8 cellular contexts compared by ENCODE assay signal in genomic region chr10:114042895-114043531, GRCh38. TPM values are rescaled to one million over a fixed set of nuclear protein-coding genes. Genes with fewer than 3 reads are reported as not detected.
DNase-seq lines count a peak whose midpoint lies in the region; ATAC-seq and TF ChIP-seq lines count a peak whose summit lies in the region.

No MANE protein-coding gene starts in this region.

- no peak overlapping the region for H3K27ac ChIP-seq in SJSA1
- peak overlapping the region in 57 of 59 donors; percentile 18 to 94 (median 83) for H3K27ac ChIP-seq in dorsolateral prefrontal cortex
- no peak overlapping the region for H3K27ac ChIP-seq in thoracic aorta

- peaks cover 35% of the 10 kb centered on the region for H3K4me1 ChIP-seq in SJSA1 (replicated peaks)
- peaks cover 3 to 13% of the 10 kb centered on the region in 2 donors for H3K4me1 ChIP-seq in thoracic aorta (ENCODE audit: control insufficient read depth in 1 of 2, low read depth in 2 of 2)

- H3K4me3 ChIP-seq in SJSA1 (peak overlapping the region; percentile 57), dorsolateral prefrontal cortex (peak overlapping the region; percentile 37 to 75 (median 63)), thoracic aorta (peak overlapping the region; percentile 68)

- no peaks in the 10 kb centered on the region for H3K36me3 ChIP-seq in SJSA1
- no peaks in the 10 kb centered on the region for H3K36me3 ChIP-seq in thoracic aorta

- peak; percentile 64 for DNase-seq in activated effector memory CD4-positive, alpha-beta T cell treated with anti-CD3 and anti-CD28 coated beads, Interleukin-2, amount 50 U/mL, for 16 hours
- DNase-seq in activated effector memory CD4-positive, alpha-beta T cell treated with Interleukin-2 at 50 U/mL for 16 hours, result no peak
- DNase-seq in SJSA1 (ENCODE audit: low read depth in 1 of 2, low spot score in 2 of 2) (peak; percentile 55 to 59), dorsolateral prefrontal cortex (peak in 7 of 10 donors; percentile 67 to 87 (median 74)), medulla oblongata (ENCODE audit: extremely low spot score) (peak; percentile 42), thoracic aorta (ENCODE audit: low spot score) (no peak), GOT3 (lab: John Stamatoyannopoulos, UW) (no peak)

- intact Hi-C loops in dorsolateral prefrontal cortex (cut with DNase I), result loop anchor here in 1 of 2 donors (5.0 kb wide), 1 partner anchor 86 kb away; no protein-coding TSS in a partner anchor

- TF ChIP-seq CTCF in dorsolateral prefrontal cortex (IDR thresholded peaks at IDR 0.05 in 54 of 56, conservative IDR thresholded peaks at IDR 0.05 in 2 of 56; ENCODE audit: low read depth in 1 of 56, partially characterized antibody in 56 of 56) (peak in 1 of 56 donors; percentile 6), thoracic aorta (IDR thresholded peaks at IDR 0.05) (no peak)

- H3K27me3 ChIP-seq in SJSA1 (replicated peaks) (peaks cover 19% of the 10 kb centered on the region), dorsolateral prefrontal cortex (peaks cover 0 to 12% (median 0%) of the 10 kb centered on the region in 45 donors), thoracic aorta (replicated peaks; ENCODE audit: insufficient read depth) (peaks cover 10% of the 10 kb centered on the region)

- H3K9me3 ChIP-seq in SJSA1 (replicated peaks), result peaks cover 7% of the 10 kb centered on the region
- H3K9me3 ChIP-seq in thoracic aorta, result no peaks in the 10 kb centered on the region

- peak; percentile 44 for ATAC-seq in HG02852 (IDR thresholded peaks at IDR 0.05; ENCODE audit: unreplicated experiment)
- no peak for ATAC-seq in thoracic aorta (ENCODE audit: insufficient number of reproducible peaks, low FRiP score, low read depth)

RNA-seq across cellular contexts. Expression of gene ADRB1, which starts 0.7 kb away (rescaled TPM):
- 1.3 and 1.4 TPM in 2 replicates for total RNA-seq in SJSA1 (2014; rRNA removed; shearing (Covaris generic))
- total RNA-seq in dorsolateral prefrontal cortex (10 to 100 TPM in 119 of 120 experiments, 1 to 10 TPM in 1; 7.9 to 37.2 (median 21.1) TPM), thoracic aorta (under 1 TPM; 0.27 to 0.42 TPM)

Comparison
In these comparisons a context has a peak if more than half of its experiments do, and no peak if none do; other contexts are left out.
1. DNase-seq: peak in activated effector memory CD4-positive, alpha-beta T cell treated with anti-CD3 and anti-CD28 coated beads, Interleukin-2, amount 50 U/mL, for 16 hours (single experiment), SJSA1 (2 of 2), dorsolateral prefrontal cortex (7 of 10) and medulla oblongata (single experiment); none in activated effector memory CD4-positive, alpha-beta T cell treated with Interleukin-2 at 50 U/mL for 16 hours (single experiment), thoracic aorta (single experiment) and GOT3 (single experiment).
2. H3K27ac ChIP-seq: peak in dorsolateral prefrontal cortex (57 of 59); none in SJSA1 (single experiment) and thoracic aorta (0 of 2).
3. Peak in every context shown above with its lines, with median percentiles within 50 percentile points of each other: H3K4me3 ChIP-seq.